In genomic region chr3:38327335-38328009, GRCh38 we compare ENCODE assay signal across 13 cellular contexts. TPM values are rescaled to one million over a fixed set of nuclear protein-coding genes. Genes with fewer than 3 reads are reported as not detected.
DNase-seq lines count a peak whose midpoint lies in the region; ATAC-seq and TF ChIP-seq lines count a peak whose summit lies in the region.
"Had no signal": no experiment of that assay in that cellular context is flagged by ENCODE, and none has a peak within 500 bp of the region (broad histone marks: within the 10 kb centered on the region; RNA-seq: fewer than 3 reads in every experiment).

No MANE protein-coding gene starts in this region.

- H3K79me1 ChIP-seq in trophoblast cell (ENCODE audit: low read length), result no peaks in the 10 kb centered on the region

- POLR2A ChIA-PET in HEK293 (lab: Yijun Ruan, JAX), result no interaction called here
- POLR2A ChIA-PET in PC-3 (lab: Charles Lee; ENCODE audit: unreplicated experiment), result no interaction called here

- TF ChIP-seq CTCF in HEK293 (tag by site-specific recombination; IDR thresholded peaks at IDR 0.05) (no peak), PC-3 (conservative IDR thresholded peaks at IDR 0.05; ENCODE audit: low read depth, low read length) (no peak), choroid plexus epithelial cell (conservative IDR thresholded peaks at IDR 0.05; ENCODE audit: low read depth, low read length) (no peak)

- H2AK5ac ChIP-seq in trophoblast cell (ENCODE audit: low read length), result no peak overlapping the region

- H3K4me2 ChIP-seq in PC-3 (ENCODE audit: low read length), result peak overlapping the region; percentile 32; the same call in 1 of the 2 replicates
- H3K4me2 ChIP-seq in trophoblast cell (ENCODE audit: low read length), result no peak overlapping the region

- intact Hi-C loops in PC-3 (cut with micrococcal nuclease) (no loop called here), Right ventricle myocardium superior (cut with DNase I) (no loop called here)

- no peaks in the 10 kb centered on the region for H3K36me3 ChIP-seq in HEK293 (ENCODE audit: control insufficient read depth in 2 of 2, insufficient read depth in 1 of 2, low read length in 2 of 2)
- H3K36me3 ChIP-seq in PC-3 (ENCODE audit: low read depth, low read length), result peaks cover 8% of the 10 kb centered on the region; the same call in 1 of the 2 replicates
- no peaks in the 10 kb centered on the region for H3K36me3 ChIP-seq in trophoblast cell (ENCODE audit: control insufficient read depth in 1 of 2, insufficient read depth in 2 of 2, low read length in 2 of 2)

- no peak overlapping the region for H2AFZ ChIP-seq in PC-3 (ENCODE audit: low read length)
- no peak overlapping the region for H2AFZ ChIP-seq in trophoblast cell (ENCODE audit: insufficient read depth, low read length, poor library complexity)

- no peak overlapping the region for H3K27ac ChIP-seq in HEK293 (ENCODE audit: extremely low read depth, low read depth, low read length)
- peak overlapping the region; percentile 88 for H3K27ac ChIP-seq in PC-3 (ENCODE audit: low read length)
- H3K27ac ChIP-seq in trophoblast cell (ENCODE audit: low read depth, low read length), result no peak overlapping the region

- no peak overlapping the region for H2BK12ac ChIP-seq in trophoblast cell (ENCODE audit: low read length)

- no peak overlapping the region for H4K91ac ChIP-seq in trophoblast cell (ENCODE audit: low read depth, low read length)

- CTCF ChIA-PET in HEK293 (lab: Yijun Ruan, JAX) (interaction anchor here (0.8 kb wide), 1 partner anchor 195 kb away, joined by 5 read pairs; no protein-coding TSS in a partner anchor), PC-3 (lab: Charles Lee) (no interaction called here)

- H3K9ac ChIP-seq in PC-3 (ENCODE audit: low read length) (peak overlapping the region; percentile 43; the same call in 1 of the 2 replicates), trophoblast cell (ENCODE audit: low read length) (no peak overlapping the region)

- H3K9me2 ChIP-seq in PC-3 (replicated peaks; ENCODE audit: low read length), result no peaks in the 10 kb centered on the region

- no peaks in the 10 kb centered on the region for H3F3A ChIP-seq in PC-3 (ENCODE audit: low read length, unreplicated experiment)

- DNase-seq in PC-3 (peak; percentile 95), choroid plexus epithelial cell (ENCODE audit: low read depth) (peak; percentile 82), trophoblast cell (peak; percentile 40 to 74), Right ventricle myocardium superior (no peak)
- no peak for DNase-seq in effector CD8-positive, alpha-beta T cell (lab: John Stamatoyannopoulos, UW)
- DNase-seq: activated CD4-positive, alpha-beta T cell treated with anti-CD3 and anti-CD28 coated beads for 48 hours; activated naive CD4-positive, alpha-beta T cell treated with anti-CD3 and anti-CD28 coated beads, Interleukin-2, amount 50 U/mL, for 16 hours; NCI-H1417 treated with DMSO at 0.1 percent for 48 hours; NCI-H69 had no signal

- H3K14ac ChIP-seq in trophoblast cell (ENCODE audit: low read length), result no peak overlapping the region

- H3K4ac ChIP-seq in trophoblast cell (ENCODE audit: low read depth, low read length), result no peak overlapping the region

- H2BK5ac ChIP-seq in trophoblast cell (ENCODE audit: low read depth, low read length, poor library complexity), result no peak overlapping the region

- no peak overlapping the region for H4K12ac ChIP-seq in trophoblast cell (ENCODE audit: low read depth, low read length)

- H3K79me2 ChIP-seq in PC-3 (ENCODE audit: low read length), result no peaks in the 10 kb centered on the region
- H3K79me2 ChIP-seq in trophoblast cell (ENCODE audit: control insufficient read depth, insufficient read depth, low read length, poor library complexity), result no peaks in the 10 kb centered on the region

- H3K4me1 ChIP-seq in HEK293 (ENCODE audit: control insufficient read depth, insufficient read depth, low read length) (no peaks in the 10 kb centered on the region), PC-3 (ENCODE audit: insufficient read depth, low read length) (peaks cover 9% of the 10 kb centered on the region), trophoblast cell (ENCODE audit: control insufficient read depth in 1 of 2, insufficient read depth in 2 of 2, low read length in 2 of 2) (no peaks in the 10 kb centered on the region)

- no peak overlapping the region for H3K18ac ChIP-seq in trophoblast cell (ENCODE audit: low read length)

- H3K9me3 ChIP-seq in HEK293 (ENCODE audit: control insufficient read depth, insufficient read depth, low read depth, low read length) (no peaks in the 10 kb centered on the region), PC-3 (ENCODE audit: low read length) (peaks cover 10% of the 10 kb centered on the region), trophoblast cell (ENCODE audit: insufficient read depth, low read depth, low read length) (peaks cover 11% of the 10 kb centered on the region)

- H3K4me3 ChIP-seq in HEK293 (ENCODE audit: low read depth, low read length) (no peak overlapping the region), PC-3 (ENCODE audit: low read length) (no peak overlapping the region; the same call in 1 of the 2 replicates), choroid plexus epithelial cell (ENCODE audit: low read depth, low read length) (no peak overlapping the region), trophoblast cell (ENCODE audit: low read depth, low read length) (no peak overlapping the region)

- H4K8ac ChIP-seq in trophoblast cell (ENCODE audit: low read depth, low read length), result no peak overlapping the region

- BruUV-seq in PC-3 (replicated peaks; lab: Mats Ljungman, UMichigan), result no TSS peak

- H3K23ac ChIP-seq in trophoblast cell (ENCODE audit: low read length), result no peak overlapping the region

- H3K27me3 ChIP-seq in PC-3 (ENCODE audit: low read length), result no peaks in the 10 kb centered on the region
- no peaks in the 10 kb centered on the region for H3K27me3 ChIP-seq in trophoblast cell (ENCODE audit: insufficient read depth, low read length)

- H2BK120ac ChIP-seq in trophoblast cell (ENCODE audit: insufficient read depth, low read length, poor library complexity), result no peak overlapping the region

- ATAC-seq in PC-3 (peak; percentile 92), Right ventricle myocardium superior (ENCODE audit: poor library complexity) (no peak), HG03108 (IDR thresholded peaks at IDR 0.05; ENCODE audit: unreplicated experiment) (no peak)

- H4K20me1 ChIP-seq in PC-3 (ENCODE audit: low read length), result no peaks in the 10 kb centered on the region

TF ChIP-seq in HEK293, 187 proteins besides CTCF, POLR2A, EP300 and RAD21:
- TF ChIP-seq SETDB1 (IDR thresholded peaks at IDR 0.05; ENCODE audit: insufficient read length, low read length) (peak; percentile 88), ZNF202 (tag by site-specific recombination; IDR thresholded peaks at IDR 0.05; ENCODE audit: borderline replicate concordance) (no peak), GLIS1 (tag by site-specific recombination; IDR thresholded peaks at IDR 0.05) (peak; percentile 38; the same call in 1 of the 2 replicates), ZNF335 (tag by site-specific recombination; conservative IDR thresholded peaks at IDR 0.05) (peak; percentile 63)
- TF ChIP-seq, protein P1, sequence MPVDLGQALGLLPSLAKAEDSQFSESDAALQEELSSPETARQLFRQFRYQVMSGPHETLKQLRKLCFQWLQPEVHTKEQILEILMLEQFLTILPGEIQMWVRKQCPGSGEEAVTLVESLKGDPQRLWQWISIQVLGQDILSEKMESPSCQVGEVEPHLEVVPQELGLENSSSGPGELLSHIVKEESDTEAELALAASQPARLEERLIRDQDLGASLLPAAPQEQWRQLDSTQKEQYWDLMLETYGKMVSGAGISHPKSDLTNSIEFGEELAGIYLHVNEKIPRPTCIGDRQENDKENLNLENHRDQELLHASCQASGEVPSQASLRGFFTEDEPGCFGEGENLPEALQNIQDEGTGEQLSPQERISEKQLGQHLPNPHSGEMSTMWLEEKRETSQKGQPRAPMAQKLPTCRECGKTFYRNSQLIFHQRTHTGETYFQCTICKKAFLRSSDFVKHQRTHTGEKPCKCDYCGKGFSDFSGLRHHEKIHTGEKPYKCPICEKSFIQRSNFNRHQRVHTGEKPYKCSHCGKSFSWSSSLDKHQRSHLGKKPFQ (tag by site-specific recombination; IDR thresholded peaks at IDR 0.05), result no peak

RNA-seq across cellular contexts. Expression of gene XYLB, which starts 19.1 kb away (rescaled TPM):
- total RNA-seq in PC-3 (2014; rRNA removed) (11.2 and 14.0 TPM in 2 replicates), Right ventricle myocardium superior (1.5 TPM)
- 2.2 and 2.4 TPM in 2 replicates for polyA plus RNA-seq in trophoblast cell (2013)

RNA-seq across cellular contexts. Expression of gene SLC22A14, which starts 45.4 kb away (rescaled TPM):
- 0.07 TPM in 1 of 2 replicates, not detected in the other for total RNA-seq in PC-3 (2014; rRNA removed)
- polyA plus RNA-seq in trophoblast cell (2013), result 0.08 and 0.10 TPM in 2 replicates
- not detected for total RNA-seq in Right ventricle myocardium superior
- total RNA-seq: dermis microvascular lymphatic vessel endothelial cell, lung microvascular endothelial cell had no signal

Comparison
In these comparisons a context has a peak if more than half of its experiments do, and no peak if none do; other contexts are left out.
1. DNase-seq: peak in PC-3 (single experiment), choroid plexus epithelial cell (single experiment) and trophoblast cell (2 of 2); none in Right ventricle myocardium superior (single experiment) and effector CD8-positive, alpha-beta T cell (single experiment).